10 cellular contexts compared by ENCODE assay signal in genomic region chr10:104424719-104425118, GRCh38.
DNase-seq lines count a peak whose midpoint lies in the region; ATAC-seq, FAIRE-seq and TF ChIP-seq lines count a peak whose summit lies in the region.
"Had no signal": no experiment of that assay in that cellular context is flagged by ENCODE, and none has a peak within 500 bp of the region (broad histone marks: within the 10 kb centered on the region; RNA-seq: fewer than 3 reads in every experiment).

No MANE protein-coding gene starts in this region.

- no peak overlapping the region for H3K4me3 ChIP-seq in GM12878

- H3K4me2 ChIP-seq in GM12878 (ENCODE audit: control insufficient read depth, insufficient read depth) = 0 out of 2 replicates have a peak overlapping the region, but pooled peaks have one; percentile 23

- H2AFZ ChIP-seq in GM12878 (ENCODE audit: control insufficient read depth, low read depth, low read length) = peak overlapping the region; percentile 25

- TF ChIP-seq CTCF in GM12878 (IDR thresholded peaks at IDR 0.05 in 2 of 3, conservative IDR thresholded peaks at IDR 0.05 in 1 of 3; ENCODE audit: control insufficient read depth in 2 of 3, extremely low read depth in 1 of 3, insufficient read depth in 1 of 3, low read depth in 3 of 3, low read length in 3 of 3) = no peak
- no peak for TF ChIP-seq CTCF in progenitor cell of endocrine pancreas (IDR thresholded peaks at IDR 0.05; ENCODE audit: unreplicated experiment)
- TF ChIP-seq CTCF in CD14-positive monocyte (IDR thresholded peaks at IDR 0.05) = no peak

- H3K27ac Mint-ChIP-seq in progenitor cell of endocrine pancreas (no peak overlapping the region), CD14-positive monocyte (no peak overlapping the region)

- SMC1A ChIA-PET in GM12878 (lab: Charles Lee; ENCODE audit: uncharacterized antibody, unreplicated experiment) = no interaction called here

- H3K27me3 Mint-ChIP-seq in progenitor cell of endocrine pancreas (no peaks in the 10 kb centered on the region), CD14-positive monocyte (ENCODE audit: low read depth in 3 of 3) (peaks cover 0 to under 1% (median 0%) of the 10 kb centered on the region in 3 donors)

- peak; percentile 72 for DNase-seq in GM12878 (ENCODE audit: low read depth, low spot score)
- DNase-seq in progenitor cell of endocrine pancreas (ENCODE audit: low spot score, unreplicated experiment) = no peak
- no peak for DNase-seq in cerebellar cortex (ENCODE audit: low spot score)
- no peak for DNase-seq in LoVo (ENCODE audit: low spot score)
- no peak for DNase-seq in CD14-positive monocyte (ENCODE audit: low spot score)
- DNase-seq: kidney glomerular epithelial cell; stimulated activated naive CD4-positive, alpha-beta T cell had no signal

- TF ChIP-seq RAD21 in GM12878 (IDR thresholded peaks at IDR 0.05; ENCODE audit: insufficient read depth, low read depth, low read length) = no peak

- intact Hi-C loops in GM12878 (cut with micrococcal nuclease; ENCODE audit: unreplicated experiment) (no loop called here), CD14-positive monocyte (cut with micrococcal nuclease) (no loop called here)

- peaks cover 6% of the 10 kb centered on the region for H3K4me1 ChIP-seq in GM12878 (ENCODE audit: control insufficient read depth, insufficient read depth, low read length)

- no peaks in the 10 kb centered on the region for H3K36me3 Mint-ChIP-seq in progenitor cell of endocrine pancreas (ENCODE audit: insufficient read depth)
- no peaks in the 10 kb centered on the region for H3K36me3 Mint-ChIP-seq in CD14-positive monocyte

- TF ChIP-seq POLR2A in GM12878 (IDR thresholded peaks at IDR 0.05; ENCODE audit: low read depth, low read length) = no peak

- no peaks in the 10 kb centered on the region for H3K79me2 ChIP-seq in GM12878 (ENCODE audit: control insufficient read depth, insufficient read depth, low read length)

- peak; percentile 99 for ATAC-seq in GM18517 (IDR thresholded peaks at IDR 0.05; ENCODE audit: unreplicated experiment)
- ATAC-seq in GM21381 (IDR thresholded peaks at IDR 0.05; ENCODE audit: unreplicated experiment) = peak; percentile 94
- ATAC-seq in HG03097 (IDR thresholded peaks at IDR 0.05; ENCODE audit: low FRiP score, unreplicated experiment) = peak; percentile 87
- peak; percentile 93 for ATAC-seq in GM12878

- CTCF ChIA-PET in GM12878 (lab: Yijun Ruan, JAX) = no interaction called here

- H3K27ac ChIP-seq in GM12878 (ENCODE audit: control insufficient read depth, insufficient read depth) = no peak overlapping the region

- in situ Hi-C loops in GM12878 (cut with MboI) = no loop called here

- 7% methylated on average over 1 of the region's 1 CpG for WGBS in GM12878 (ENCODE audit: insufficient coverage, insufficient replicate concordance, low lambda C conversion rate, missing lambda C conversion rate)

- no peak overlapping the region for H3K4me3 Mint-ChIP-seq in progenitor cell of endocrine pancreas (ENCODE audit: low read depth)
- no peak overlapping the region for H3K4me3 Mint-ChIP-seq in CD14-positive monocyte

- H3K4me1 Mint-ChIP-seq in progenitor cell of endocrine pancreas (ENCODE audit: low read depth) (no peaks in the 10 kb centered on the region), CD14-positive monocyte (peaks cover 3% of the 10 kb centered on the region)

- BruUV-seq in GM12878 (replicated peaks; lab: Mats Ljungman, UMichigan) = no TSS peak

- RAD21 ChIA-PET in GM12878 (lab: Charles Lee; ENCODE audit: unreplicated experiment) = no interaction called here

- TF ChIP-seq EP300 in GM12878 (IDR thresholded peaks at IDR 0.05; ENCODE audit: borderline replicate concordance in 1 of 2, control insufficient read depth in 1 of 2, low read depth in 2 of 2, low read length in 2 of 2) = peak in 1 of 2 experiments; percentile 25; a peak in 1 of 4 replicates

- no peak overlapping the region for H3K9ac ChIP-seq in GM12878 (ENCODE audit: control insufficient read depth, insufficient read depth, low read length)

- H4K20me1 ChIP-seq in GM12878 (ENCODE audit: control insufficient read depth, insufficient read depth) = no peaks in the 10 kb centered on the region

- peak; percentile 35 for FAIRE-seq in GM12878 (lab: Jason Lieb, UNC)

- H3K36me3 ChIP-seq in GM12878 (ENCODE audit: control insufficient read depth in 2 of 2, insufficient read depth in 2 of 2, low read length in 1 of 2) = no peaks in the 10 kb centered on the region

- POLR2A ChIA-PET in GM12878 (lab: Charles Lee) = no interaction called here

- H3K27me3 ChIP-seq in GM12878 (replicated peaks in 1 of 2; ENCODE audit: control insufficient read depth in 2 of 2, insufficient read depth in 2 of 2, low read length in 1 of 2) = peaks cover 0 to 3% of the 10 kb centered on the region in 2 experiments; a peak in 1 of 4 replicates

- H3K9me3 Mint-ChIP-seq in progenitor cell of endocrine pancreas (ENCODE audit: low read depth) = no peaks in the 10 kb centered on the region
- H3K9me3 Mint-ChIP-seq in CD14-positive monocyte = no peaks in the 10 kb centered on the region

- no peaks in the 10 kb centered on the region; the same call in 2 of the 3 replicates for H3K9me3 ChIP-seq in GM12878 (replicated peaks; ENCODE audit: control insufficient read depth, insufficient read depth, low read length)

TF ChIP-seq in GM12878, 131 proteins besides CTCF, POLR2A, EP300 and RAD21:
- TF ChIP-seq IKZF2 (IDR thresholded peaks at IDR 0.05) (peak in 1 of 2 experiments; percentile 43; a peak in 1 of 4 replicates), ESRRA (IDR thresholded peaks at IDR 0.05; ENCODE audit: low read length) (peak; percentile 89; the same call in 1 of the 2 replicates), ZBTB11 (CRISPR knock-in tag; IDR thresholded peaks at IDR 0.05) (no peak), BCL11A (IDR thresholded peaks at IDR 0.05; ENCODE audit: low read depth, low read length) (peak; percentile 41; the same call in 1 of the 2 replicates), IRF4 (IDR thresholded peaks at IDR 0.05; ENCODE audit: low read depth, low read length) (peak; percentile 54; the same call in 1 of the 2 replicates), RUNX3 (IDR thresholded peaks at IDR 0.05; ENCODE audit: low read length) (0 out of 2 replicates have a peak, but pooled peaks have one; percentile 17), KAT2A (conservative IDR thresholded peaks at IDR 0.05; ENCODE audit: control insufficient read depth, low read depth, low read length) (no peak), SKIL (IDR thresholded peaks at IDR 0.05; ENCODE audit: low read depth, poor library complexity, severe bottlenecking) (peak; percentile 51), JUNB (IDR thresholded peaks at IDR 0.05) (peak; percentile 76)
